1 cellular context compared by ENCODE assay signal in the genomic region with DNA sequence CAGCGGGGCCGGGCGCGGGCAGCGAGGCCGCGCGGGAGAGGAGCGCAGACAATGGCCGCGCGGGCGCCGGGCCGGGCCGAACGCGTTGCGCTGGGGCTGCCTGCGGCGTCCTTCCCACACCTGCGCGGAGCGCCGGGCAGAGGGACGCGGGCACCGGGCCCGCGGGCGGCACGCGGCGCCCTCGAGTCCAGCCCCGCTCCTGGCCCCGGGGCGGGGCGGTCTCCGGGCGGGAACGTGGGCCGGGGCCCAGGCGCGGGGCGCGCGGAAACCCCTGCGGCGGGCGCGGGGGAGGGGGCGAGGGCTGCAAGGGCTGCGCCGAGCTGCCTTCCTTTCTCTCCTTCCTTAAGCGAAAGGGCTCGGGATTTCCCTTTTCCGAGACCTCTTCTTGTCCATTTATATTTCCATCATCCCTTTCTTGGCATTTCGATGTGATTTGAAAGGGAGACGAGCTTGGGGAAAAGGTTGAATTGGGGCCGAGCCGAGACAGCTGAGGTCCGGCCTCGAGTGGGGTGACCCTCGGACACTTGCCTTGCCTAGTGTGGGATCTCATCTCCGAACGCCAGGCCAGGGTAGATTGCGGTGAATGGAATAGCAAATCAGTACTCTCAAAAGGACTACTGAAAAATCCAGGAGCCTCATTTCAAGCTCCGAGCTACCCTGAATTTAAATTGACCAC.
A peak's percentile ranks its signal among the peaks of the same experiment; 100 is the strongest.
TF ChIP-seq lines count a peak whose summit lies in the region.

No MANE protein-coding gene starts in this region.

TF ChIP-seq in HepG2, 621 proteins besides CTCF, POLR2A, EP300 and RAD21 (continued from another document and continues in another):
- TF ChIP-seq RFXANK (CRISPR knock-in tag; IDR thresholded peaks at IDR 0.05) (no peak), ZNF766 (CRISPR knock-in tag; IDR thresholded peaks at IDR 0.05; ENCODE audit: borderline replicate concordance) (no peak), NFE2 (CRISPR knock-in tag; IDR thresholded peaks at IDR 0.05) (no peak), ZNF678 (CRISPR knock-in tag; IDR thresholded peaks at IDR 0.05) (no peak), NFYC (CRISPR knock-in tag; IDR thresholded peaks at IDR 0.05) (no peak), MBD4 (IDR thresholded peaks at IDR 0.05; ENCODE audit: borderline replicate concordance, low read length) (no peak), ZSCAN29 (CRISPR knock-in tag; conservative IDR thresholded peaks at IDR 0.05) (no peak), NKX3-1 (CRISPR knock-in tag; IDR thresholded peaks at IDR 0.05) (0 out of 2 replicates have a peak, but pooled peaks have one; percentile 8), ZNF652 (CRISPR knock-in tag; IDR thresholded peaks at IDR 0.05; ENCODE audit: borderline replicate concordance, low read depth) (no peak), GTF2F1 (IDR thresholded peaks at IDR 0.05; ENCODE audit: low read length) (no peak), ARID2 (CRISPR knock-in tag; IDR thresholded peaks at IDR 0.05; ENCODE audit: borderline replicate concordance) (no peak), ZNF879 (CRISPR knock-in tag; IDR thresholded peaks at IDR 0.05) (no peak), HNRNPLL (IDR thresholded peaks at IDR 0.05; ENCODE audit: low read depth, low read length, poor library complexity, severe bottlenecking) (no peak), TMF1 (CRISPR knock-in tag; IDR thresholded peaks at IDR 0.05; ENCODE audit: low read depth) (peak; percentile 69), STAG1 (CRISPR knock-in tag; IDR thresholded peaks at IDR 0.05) (no peak), ZNF343 (CRISPR knock-in tag; IDR thresholded peaks at IDR 0.05) (no peak), ZNF235 (CRISPR knock-in tag; IDR thresholded peaks at IDR 0.05; ENCODE audit: borderline replicate concordance) (no peak), PHF8 (CRISPR knock-in tag; IDR thresholded peaks at IDR 0.05) (peak; percentile 1; the same call in 1 of the 2 replicates), SRSF9 (IDR thresholded peaks at IDR 0.05; ENCODE audit: borderline replicate concordance, insufficient read depth, low read depth, low read length, poor library complexity, severe bottlenecking) (no peak), CBX5 (CRISPR knock-in tag; IDR thresholded peaks at IDR 0.05; ENCODE audit: borderline replicate concordance) (no peak), RFX3 (CRISPR knock-in tag; IDR thresholded peaks at IDR 0.05) (no peak), MAFK (conservative IDR thresholded peaks at IDR 0.05 in 1 of 2, IDR thresholded peaks at IDR 0.05 in 1 of 2; ENCODE audit: low read length in 2 of 2) (no peak), ISL2 (CRISPR knock-in tag; IDR thresholded peaks at IDR 0.05) (no peak), ZNF180 (CRISPR knock-in tag; IDR thresholded peaks at IDR 0.05; ENCODE audit: borderline replicate concordance, low read depth) (no peak), ZNF317 (CRISPR knock-in tag; IDR thresholded peaks at IDR 0.05) (no peak), ZNF772 (CRISPR knock-in tag; IDR thresholded peaks at IDR 0.05) (no peak), CBFB (CRISPR knock-in tag; IDR thresholded peaks at IDR 0.05) (no peak), ZBTB3 (CRISPR knock-in tag; IDR thresholded peaks at IDR 0.05; ENCODE audit: borderline replicate concordance, low read depth) (no peak), TEAD2 (CRISPR knock-in tag; IDR thresholded peaks at IDR 0.05) (no peak), ZNF468 (CRISPR knock-in tag; IDR thresholded peaks at IDR 0.05) (no peak), STAT5B (CRISPR knock-in tag; IDR thresholded peaks at IDR 0.05) (no peak), ZNF674 (CRISPR knock-in tag; IDR thresholded peaks at IDR 0.05; ENCODE audit: low read depth) (no peak), TOE1 (CRISPR knock-in tag; IDR thresholded peaks at IDR 0.05) (0 out of 2 replicates have a peak, but pooled peaks have one; percentile 11)
- TF ChIP-seq, protein P1, sequence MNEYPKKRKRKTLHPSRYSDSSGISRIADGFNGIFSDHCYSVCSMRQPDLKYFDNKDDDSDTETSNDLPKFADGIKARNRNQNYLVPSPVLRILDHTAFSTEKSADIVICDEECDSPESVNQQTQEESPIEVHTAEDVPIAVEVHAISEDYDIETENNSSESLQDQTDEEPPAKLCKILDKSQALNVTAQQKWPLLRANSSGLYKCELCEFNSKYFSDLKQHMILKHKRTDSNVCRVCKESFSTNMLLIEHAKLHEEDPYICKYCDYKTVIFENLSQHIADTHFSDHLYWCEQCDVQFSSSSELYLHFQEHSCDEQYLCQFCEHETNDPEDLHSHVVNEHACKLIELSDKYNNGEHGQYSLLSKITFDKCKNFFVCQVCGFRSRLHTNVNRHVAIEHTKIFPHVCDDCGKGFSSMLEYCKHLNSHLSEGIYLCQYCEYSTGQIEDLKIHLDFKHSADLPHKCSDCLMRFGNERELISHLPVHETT (CRISPR knock-in tag; conservative IDR thresholded peaks at IDR 0.05) = no peak
- TF ChIP-seq, protein P2, sequence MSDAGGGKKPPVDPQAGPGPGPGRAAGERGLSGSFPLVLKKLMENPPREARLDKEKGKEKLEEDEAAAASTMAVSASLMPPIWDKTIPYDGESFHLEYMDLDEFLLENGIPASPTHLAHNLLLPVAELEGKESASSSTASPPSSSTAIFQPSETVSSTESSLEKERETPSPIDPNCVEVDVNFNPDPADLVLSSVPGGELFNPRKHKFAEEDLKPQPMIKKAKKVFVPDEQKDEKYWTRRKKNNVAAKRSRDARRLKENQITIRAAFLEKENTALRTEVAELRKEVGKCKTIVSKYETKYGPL (CRISPR knock-in tag; IDR thresholded peaks at IDR 0.05) = no peak
- TF ChIP-seq, protein P3, sequence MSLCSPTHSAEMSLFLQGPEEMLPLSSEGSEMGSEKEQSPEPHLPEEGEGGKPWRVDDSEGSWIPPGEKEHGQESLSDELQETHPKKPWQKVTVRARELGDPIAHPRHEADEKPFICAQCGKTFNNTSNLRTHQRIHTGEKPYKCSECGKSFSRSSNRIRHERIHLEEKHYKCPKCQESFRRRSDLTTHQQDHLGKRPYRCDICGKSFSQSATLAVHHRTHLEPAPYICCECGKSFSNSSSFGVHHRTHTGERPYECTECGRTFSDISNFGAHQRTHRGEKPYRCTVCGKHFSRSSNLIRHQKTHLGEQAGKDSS (CRISPR knock-in tag; IDR thresholded peaks at IDR 0.05; ENCODE audit: borderline replicate concordance, low read depth) = no peak
- TF ChIP-seq, protein P4, sequence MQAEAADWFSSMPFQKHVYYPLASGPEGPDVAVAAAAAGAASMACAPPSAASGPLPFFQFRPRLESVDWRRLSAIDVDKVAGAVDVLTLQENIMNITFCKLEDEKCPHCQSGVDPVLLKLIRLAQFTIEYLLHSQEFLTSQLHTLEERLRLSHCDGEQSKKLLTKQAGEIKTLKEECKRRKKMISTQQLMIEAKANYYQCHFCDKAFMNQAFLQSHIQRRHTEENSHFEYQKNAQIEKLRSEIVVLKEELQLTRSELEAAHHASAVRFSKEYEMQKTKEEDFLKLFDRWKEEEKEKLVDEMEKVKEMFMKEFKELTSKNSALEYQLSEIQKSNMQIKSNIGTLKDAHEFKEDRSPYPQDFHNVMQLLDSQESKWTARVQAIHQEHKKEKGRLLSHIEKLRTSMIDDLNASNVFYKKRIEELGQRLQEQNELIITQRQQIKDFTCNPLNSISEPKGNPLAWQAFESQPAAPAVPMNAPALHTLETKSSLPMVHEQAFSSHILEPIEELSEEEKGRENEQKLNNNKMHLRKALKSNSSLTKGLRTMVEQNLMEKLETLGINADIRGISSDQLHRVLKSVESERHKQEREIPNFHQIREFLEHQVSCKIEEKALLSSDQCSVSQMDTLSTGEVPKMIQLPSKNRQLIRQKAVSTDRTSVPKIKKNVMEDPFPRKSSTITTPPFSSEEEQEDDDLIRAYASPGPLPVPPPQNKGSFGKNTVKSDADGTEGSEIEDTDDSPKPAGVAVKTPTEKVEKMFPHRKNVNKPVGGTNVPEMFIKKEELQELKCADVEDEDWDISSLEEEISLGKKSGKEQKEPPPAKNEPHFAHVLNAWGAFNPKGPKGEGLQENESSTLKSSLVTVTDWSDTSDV (CRISPR knock-in tag; IDR thresholded peaks at IDR 0.05) = no peak
- TF ChIP-seq, protein P5, sequence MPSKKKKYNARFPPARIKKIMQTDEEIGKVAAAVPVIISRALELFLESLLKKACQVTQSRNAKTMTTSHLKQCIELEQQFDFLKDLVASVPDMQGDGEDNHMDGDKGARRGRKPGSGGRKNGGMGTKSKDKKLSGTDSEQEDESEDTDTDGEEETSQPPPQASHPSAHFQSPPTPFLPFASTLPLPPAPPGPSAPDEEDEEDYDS (CRISPR knock-in tag; IDR thresholded peaks at IDR 0.05) = no peak
- TF ChIP-seq, protein P6, sequence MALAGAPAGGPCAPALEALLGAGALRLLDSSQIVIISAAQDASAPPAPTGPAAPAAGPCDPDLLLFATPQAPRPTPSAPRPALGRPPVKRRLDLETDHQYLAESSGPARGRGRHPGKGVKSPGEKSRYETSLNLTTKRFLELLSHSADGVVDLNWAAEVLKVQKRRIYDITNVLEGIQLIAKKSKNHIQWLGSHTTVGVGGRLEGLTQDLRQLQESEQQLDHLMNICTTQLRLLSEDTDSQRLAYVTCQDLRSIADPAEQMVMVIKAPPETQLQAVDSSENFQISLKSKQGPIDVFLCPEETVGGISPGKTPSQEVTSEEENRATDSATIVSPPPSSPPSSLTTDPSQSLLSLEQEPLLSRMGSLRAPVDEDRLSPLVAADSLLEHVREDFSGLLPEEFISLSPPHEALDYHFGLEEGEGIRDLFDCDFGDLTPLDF (CRISPR knock-in tag; IDR thresholded peaks at IDR 0.05) = no peak
- TF ChIP-seq, protein P7, sequence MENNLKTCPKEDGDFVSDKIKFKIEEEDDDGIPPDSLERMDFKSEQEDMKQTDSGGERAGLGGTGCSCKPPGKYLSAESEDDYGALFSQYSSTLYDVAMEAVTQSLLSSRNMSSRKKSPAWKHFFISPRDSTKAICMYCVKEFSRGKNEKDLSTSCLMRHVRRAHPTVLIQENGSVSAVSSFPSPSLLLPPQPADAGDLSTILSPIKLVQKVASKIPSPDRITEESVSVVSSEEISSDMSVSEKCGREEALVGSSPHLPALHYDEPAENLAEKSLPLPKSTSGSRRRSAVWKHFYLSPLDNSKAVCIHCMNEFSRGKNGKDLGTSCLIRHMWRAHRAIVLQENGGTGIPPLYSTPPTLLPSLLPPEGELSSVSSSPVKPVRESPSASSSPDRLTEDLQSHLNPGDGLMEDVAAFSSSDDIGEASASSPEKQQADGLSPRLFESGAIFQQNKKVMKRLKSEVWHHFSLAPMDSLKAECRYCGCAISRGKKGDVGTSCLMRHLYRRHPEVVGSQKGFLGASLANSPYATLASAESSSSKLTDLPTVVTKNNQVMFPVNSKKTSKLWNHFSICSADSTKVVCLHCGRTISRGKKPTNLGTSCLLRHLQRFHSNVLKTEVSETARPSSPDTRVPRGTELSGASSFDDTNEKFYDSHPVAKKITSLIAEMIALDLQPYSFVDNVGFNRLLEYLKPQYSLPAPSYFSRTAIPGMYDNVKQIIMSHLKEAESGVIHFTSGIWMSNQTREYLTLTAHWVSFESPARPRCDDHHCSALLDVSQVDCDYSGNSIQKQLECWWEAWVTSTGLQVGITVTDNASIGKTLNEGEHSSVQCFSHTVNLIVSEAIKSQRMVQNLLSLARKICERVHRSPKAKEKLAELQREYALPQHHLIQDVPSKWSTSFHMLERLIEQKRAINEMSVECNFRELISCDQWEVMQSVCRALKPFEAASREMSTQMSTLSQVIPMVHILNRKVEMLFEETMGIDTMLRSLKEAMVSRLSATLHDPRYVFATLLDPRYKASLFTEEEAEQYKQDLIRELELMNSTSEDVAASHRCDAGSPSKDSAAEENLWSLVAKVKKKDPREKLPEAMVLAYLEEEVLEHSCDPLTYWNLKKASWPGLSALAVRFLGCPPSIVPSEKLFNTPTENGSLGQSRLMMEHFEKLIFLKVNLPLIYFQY (CRISPR knock-in tag; IDR thresholded peaks at IDR 0.05; ENCODE audit: borderline replicate concordance) = peak; percentile 15; the same call in 1 of the 2 replicates
- TF ChIP-seq, protein P8, sequence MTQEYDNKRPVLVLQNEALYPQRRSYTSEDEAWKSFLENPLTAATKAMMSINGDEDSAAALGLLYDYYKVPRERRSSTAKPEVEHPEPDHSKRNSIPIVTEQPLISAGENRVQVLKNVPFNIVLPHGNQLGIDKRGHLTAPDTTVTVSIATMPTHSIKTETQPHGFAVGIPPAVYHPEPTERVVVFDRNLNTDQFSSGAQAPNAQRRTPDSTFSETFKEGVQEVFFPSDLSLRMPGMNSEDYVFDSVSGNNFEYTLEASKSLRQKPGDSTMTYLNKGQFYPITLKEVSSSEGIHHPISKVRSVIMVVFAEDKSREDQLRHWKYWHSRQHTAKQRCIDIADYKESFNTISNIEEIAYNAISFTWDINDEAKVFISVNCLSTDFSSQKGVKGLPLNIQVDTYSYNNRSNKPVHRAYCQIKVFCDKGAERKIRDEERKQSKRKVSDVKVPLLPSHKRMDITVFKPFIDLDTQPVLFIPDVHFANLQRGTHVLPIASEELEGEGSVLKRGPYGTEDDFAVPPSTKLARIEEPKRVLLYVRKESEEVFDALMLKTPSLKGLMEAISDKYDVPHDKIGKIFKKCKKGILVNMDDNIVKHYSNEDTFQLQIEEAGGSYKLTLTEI (CRISPR knock-in tag; conservative IDR thresholded peaks at IDR 0.05) = no peak
- TF ChIP-seq, protein P9, sequence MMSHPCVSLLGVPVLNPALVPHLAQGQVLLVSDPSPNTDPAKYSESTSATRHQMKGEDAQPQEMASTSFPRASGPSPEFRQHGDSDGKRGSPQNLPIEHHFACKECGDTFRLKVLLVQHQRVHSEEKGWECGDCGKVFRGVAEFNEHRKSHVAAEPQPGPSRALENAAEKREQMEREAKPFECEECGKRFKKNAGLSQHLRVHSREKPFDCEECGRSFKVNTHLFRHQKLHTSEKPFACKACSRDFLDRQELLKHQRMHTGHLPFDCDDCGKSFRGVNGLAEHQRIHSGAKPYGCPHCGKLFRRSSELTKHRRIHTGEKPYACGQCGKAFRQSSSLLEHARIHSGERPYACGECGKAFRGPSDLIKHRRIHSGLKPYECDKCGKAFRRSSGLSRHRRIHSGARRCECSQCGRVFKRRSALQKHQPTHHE (CRISPR knock-in tag; IDR thresholded peaks at IDR 0.05; ENCODE audit: borderline replicate concordance) = no peak
- TF ChIP-seq, protein P10, sequence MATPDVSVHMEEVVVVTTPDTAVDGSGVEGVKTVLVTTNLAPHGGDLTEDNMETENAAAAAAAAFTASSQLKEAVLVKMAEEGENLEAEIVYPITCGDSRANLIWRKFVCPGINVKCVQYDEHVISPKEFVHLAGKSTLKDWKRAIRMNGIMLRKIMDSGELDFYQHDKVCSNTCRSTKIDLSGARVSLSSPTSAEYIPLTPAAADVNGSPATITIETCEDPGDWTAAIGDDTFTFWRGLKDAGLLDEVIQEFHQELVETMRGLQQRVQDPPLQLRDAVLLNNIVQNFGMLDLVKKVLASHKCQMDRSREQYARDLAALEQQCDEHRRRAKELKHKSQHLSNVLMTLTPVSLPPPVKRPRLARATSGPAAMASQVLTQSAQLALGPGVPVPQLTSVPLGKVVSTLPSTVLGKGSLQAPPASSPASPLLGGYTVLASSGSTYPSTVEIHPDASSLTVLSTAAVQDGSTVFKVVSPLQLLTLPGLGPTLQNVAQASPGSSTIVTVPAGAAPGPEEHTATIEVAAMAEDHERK (CRISPR knock-in tag; IDR thresholded peaks at IDR 0.05; ENCODE audit: low read depth) = no peak
